In genomic region chr6:26205161-26205624, GRCh38 we compare ENCODE assay signal across 1 cellular context.
TF ChIP-seq lines count a peak whose summit lies in the region.

No MANE protein-coding gene starts in this region.

TF ChIP-seq in K562, 482 proteins besides CTCF, POLR2A, EP300 and RAD21 (continued from another document and continues in another):
- TF ChIP-seq FOXO4 (CRISPR knock-in tag; IDR thresholded peaks at IDR 0.05) (no peak; the same call in 1 of the 2 replicates), E2F1 (CRISPR knock-in tag; IDR thresholded peaks at IDR 0.05) (no peak), CHD7 (IDR thresholded peaks at IDR 0.05; ENCODE audit: low read depth, low read length) (peak; percentile 63), ARID3B (CRISPR knock-in tag; IDR thresholded peaks at IDR 0.05; ENCODE audit: borderline replicate concordance) (no peak), NFRKB (IDR thresholded peaks at IDR 0.05; ENCODE audit: low read depth) (no peak; the same call in 1 of the 2 replicates), ZBTB9 (CRISPR knock-in tag; IDR thresholded peaks at IDR 0.05) (peak; percentile 92), DLX4 (CRISPR knock-in tag; IDR thresholded peaks at IDR 0.05) (peak; percentile 33; the same call in 1 of the 2 replicates), ZNF655 (CRISPR knock-in tag; IDR thresholded peaks at IDR 0.05) (no peak), ZNF3 (CRISPR knock-in tag; IDR thresholded peaks at IDR 0.05) (no peak; the same call in 1 of the 2 replicates), SMARCE1 (IDR thresholded peaks at IDR 0.05) (no peak), REST (CRISPR knock-in tag; IDR thresholded peaks at IDR 0.05; ENCODE audit: low read depth) (peak; percentile 76; the same call in 1 of the 2 replicates), HCFC1 (IDR thresholded peaks at IDR 0.05; ENCODE audit: low read depth, low read length) (no peak), ZNF436 (CRISPR knock-in tag; IDR thresholded peaks at IDR 0.05) (peak; percentile 84), ZKSCAN1 (IDR thresholded peaks at IDR 0.05; ENCODE audit: low read depth, low read length) (no peak), STAG1 (CRISPR knock-in tag; IDR thresholded peaks at IDR 0.05; ENCODE audit: borderline replicate concordance) (no peak), ZNF217 (CRISPR knock-in tag; IDR thresholded peaks at IDR 0.05) (no peak), SRSF1 (IDR thresholded peaks at IDR 0.05; ENCODE audit: low read depth, low read length) (no peak), FOXP1 (CRISPR knock-in tag; IDR thresholded peaks at IDR 0.05) (no peak), GTF2E2 (tag; IDR thresholded peaks at IDR 0.05) (no peak), PRMT5 (CRISPR knock-in tag; IDR thresholded peaks at IDR 0.05) (no peak), MAFF (IDR thresholded peaks at IDR 0.05; ENCODE audit: low read length) (no peak), ILF3 (IDR thresholded peaks at IDR 0.05; ENCODE audit: borderline replicate concordance) (peak; percentile 86), ZNF140 (CRISPR knock-in tag; IDR thresholded peaks at IDR 0.05) (no peak), ZNF124 (CRISPR knock-in tag; IDR thresholded peaks at IDR 0.05) (no peak), RAD51 (IDR thresholded peaks at IDR 0.05; ENCODE audit: borderline replicate concordance, low read depth) (no peak), ARID2 (IDR thresholded peaks at IDR 0.05) (no peak; the same call in 1 of the 2 replicates), TBP (optimal IDR thresholded peaks at IDR 0.05; ENCODE audit: low read depth, low read length) (no peak), ELK1 (CRISPR knock-in tag; IDR thresholded peaks at IDR 0.05) (no peak), MIER1 (IDR thresholded peaks at IDR 0.05; ENCODE audit: low read depth) (no peak; the same call in 1 of the 2 replicates), FOXJ3 (CRISPR knock-in tag; IDR thresholded peaks at IDR 0.05) (no peak), ZNF511 (CRISPR knock-in tag; IDR thresholded peaks at IDR 0.05) (no peak), ZNF282 (CRISPR knock-in tag; IDR thresholded peaks at IDR 0.05) (no peak), MXI1 (IDR thresholded peaks at IDR 0.05; ENCODE audit: low read depth, low read length) (no peak), HDAC1 (IDR thresholded peaks at IDR 0.05) (no peak), KDM4B (IDR thresholded peaks at IDR 0.05; ENCODE audit: borderline replicate concordance in 2 of 2, low read depth in 1 of 2) (no peak)
